Comparison of ENCODE assay signal across 17 cellular contexts in the genomic region with DNA sequence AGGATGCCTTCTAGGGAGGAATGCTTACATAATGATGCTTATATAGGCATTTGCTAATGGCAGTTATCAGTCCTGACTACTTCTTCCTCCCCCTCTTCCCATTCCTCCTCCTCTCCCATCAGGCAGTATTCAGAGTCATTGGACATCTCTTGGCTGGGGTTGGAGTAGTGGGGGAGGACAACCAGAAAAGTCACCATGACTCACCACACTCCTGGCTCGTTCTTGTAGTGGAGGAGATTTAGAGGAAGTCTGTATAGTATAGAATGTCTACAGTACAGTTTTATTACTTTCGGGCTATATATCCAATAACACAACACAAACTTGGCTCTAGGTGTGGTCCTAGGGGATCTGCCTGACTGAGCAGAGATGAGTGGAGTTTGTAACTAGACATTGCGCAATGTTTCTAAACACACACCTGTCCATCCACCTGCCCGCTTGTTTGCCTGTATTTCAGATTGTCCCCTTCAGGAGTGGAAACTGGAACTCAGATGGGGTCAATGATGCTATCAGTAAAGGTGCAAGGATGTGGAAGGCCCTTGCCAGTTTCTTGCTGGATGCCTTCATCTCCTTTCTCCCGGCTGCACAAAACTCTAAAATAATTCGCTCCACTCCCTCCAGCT. TPM values are rescaled to one million over a fixed set of nuclear protein-coding genes. Genes with fewer than 3 reads are reported as not detected.
A peak's percentile ranks its signal among the peaks of the same experiment; 100 is the strongest.
DNase-seq lines count a peak whose midpoint lies in the region; ATAC-seq, FAIRE-seq and TF ChIP-seq lines count a peak whose summit lies in the region.
"Had no signal": no experiment of that assay in that cellular context is flagged by ENCODE, and none has a peak within 500 bp of the region (broad histone marks: within the 10 kb centered on the region; RNA-seq: fewer than 3 reads in every experiment).

No MANE protein-coding gene starts in this region.

- no peak overlapping the region for H3K27ac ChIP-seq in PC-9
- H3K27ac ChIP-seq: skin epidermis, thoracic aorta had no signal

- H3F3A ChIP-seq in PC-9 (ENCODE audit: insufficient read depth, low read depth): peaks cover 4% of the 10 kb centered on the region; the same call in 1 of the 2 replicates

- DNase-seq in SIG-M5 treated with dmso at 0.1 percent for 504 hours (lab: John Stamatoyannopoulos, UW; ENCODE audit: unreplicated experiment): peak; percentile 5
- no peak for DNase-seq in SIG-M5 (lab: John Stamatoyannopoulos, UW)
- DNase-seq in PC-9: peak; percentile 27 to 56
- DNase-seq in fibroblast of the aortic adventitia (ENCODE audit: low read depth): peak; percentile 71
- peak; percentile 36 for DNase-seq in urothelium cell line (ENCODE audit: low spot score)
- no peak for DNase-seq in osteocyte (ENCODE audit: extremely low spot score, unreplicated experiment)
- DNase-seq in NCI-H2227 (lab: John Stamatoyannopoulos, UW; ENCODE audit: unreplicated experiment): no peak
- DNase-seq: activated CD4-positive, alpha-beta T cell treated with anti-CD3 and anti-CD28 coated beads, Interleukin-2, amount 50 U/mL, for 4 hours; activated gamma-delta T cell treated with Interleukin-2 at 50 U/mL for 16 hours; NCI-H146 had no signal

- H3K4me1 Mint-ChIP-seq in osteocyte (ENCODE audit: unreplicated experiment): no peaks in the 10 kb centered on the region
- H3K4me1 Mint-ChIP-seq: central memory CD8-positive, alpha-beta T cell had no signal

- no peak overlapping the region for H2AFZ ChIP-seq in PC-9

- no peaks in the 10 kb centered on the region for H3K9me3 Mint-ChIP-seq in osteocyte (ENCODE audit: unreplicated experiment)
- H3K9me3 Mint-ChIP-seq: central memory CD8-positive, alpha-beta T cell; T-helper 1 cell treated with Interleukin-12 subunit alpha and Interleukin-12 subunit beta and Interleukin-4 antibody, amounts not matched to agents 30 μg/mL and 1 μg/mL, for 36 hours had no signal

- no peak for FAIRE-seq in urothelium cell line (lab: Jason Lieb, UNC)
- FAIRE-seq: G401.6, islet of Langerhans had no signal

- H3K27me3 Mint-ChIP-seq in osteocyte (ENCODE audit: unreplicated experiment): peaks cover 2% of the 10 kb centered on the region

- H3K4me3 Mint-ChIP-seq in osteocyte (ENCODE audit: unreplicated experiment): no peak overlapping the region
- H3K4me3 Mint-ChIP-seq: central memory CD8-positive, alpha-beta T cell; T-helper 1 cell treated with Interleukin-12 subunit alpha and Interleukin-12 subunit beta and Interleukin-4 antibody, amounts not matched to agents 30 μg/mL and 1 μg/mL, for 36 hours had no signal

- no peaks in the 10 kb centered on the region for H3K36me3 ChIP-seq in PC-9 (ENCODE audit: low read depth)
- H3K36me3 ChIP-seq: thoracic aorta had no signal

- intact Hi-C loops in PC-9 (cut with micrococcal nuclease; ENCODE audit: unreplicated experiment): loop anchor here (1.0 kb wide), 1 partner anchor 81 kb away; the partner anchor contains the start of gene PGRMC1

- TF ChIP-seq CTCF in PC-9 (conservative IDR thresholded peaks at IDR 0.05): no peak
- no peak for TF ChIP-seq CTCF in fibroblast of the aortic adventitia (IDR thresholded peaks at IDR 0.05; ENCODE audit: insufficient read depth, low read length)
- no peak for TF ChIP-seq CTCF in osteocyte (IDR thresholded peaks at IDR 0.05)

- no peaks in the 10 kb centered on the region for H4K20me1 ChIP-seq in PC-9 (ENCODE audit: insufficient read depth)

- H3K4me1 ChIP-seq in PC-9 (replicated peaks; ENCODE audit: insufficient read depth): peaks cover 12% of the 10 kb centered on the region

- ATAC-seq in GM21360 (IDR thresholded peaks at IDR 0.05; ENCODE audit: unreplicated experiment): no peak

- no peaks in the 10 kb centered on the region for H3K9me2 ChIP-seq in PC-9 (ENCODE audit: insufficient read depth)

- H3K27me3 ChIP-seq in PC-9 (ENCODE audit: insufficient read depth, low read depth): no peaks in the 10 kb centered on the region

- H3K4me3 ChIP-seq in PC-9 (no peak overlapping the region), fibroblast of the aortic adventitia (ENCODE audit: low read depth, low read length) (no peak overlapping the region)
- H3K4me3 ChIP-seq: skin epidermis, thoracic aorta had no signal

- no peak overlapping the region for H3K27ac Mint-ChIP-seq in osteocyte (ENCODE audit: unreplicated experiment)
- H3K27ac Mint-ChIP-seq: T-helper 1 cell treated with Interleukin-12 subunit alpha and Interleukin-12 subunit beta and Interleukin-4 antibody, amounts not matched to agents 30 μg/mL and 1 μg/mL, for 36 hours had no signal

- no peaks in the 10 kb centered on the region for H3K9me3 ChIP-seq in PC-9 (ENCODE audit: insufficient read depth, low read depth)
- H3K9me3 ChIP-seq: thoracic aorta had no signal

- POLR2A ChIA-PET in PC-9 (lab: Charles Lee; ENCODE audit: unreplicated experiment): no interaction called here

- CTCF ChIA-PET in PC-9 (lab: Charles Lee): no interaction called here

- no peaks in the 10 kb centered on the region for H3K36me3 Mint-ChIP-seq in osteocyte (ENCODE audit: unreplicated experiment)

- H3K79me2 ChIP-seq in PC-9 (ENCODE audit: low read depth): no peaks in the 10 kb centered on the region

- H3K4me2 ChIP-seq in PC-9: peak overlapping the region; percentile 4; the same call in 1 of the 2 replicates

- BruUV-seq in PC-9 (replicated peaks; lab: Mats Ljungman, UMichigan): no TSS peak

RNA-seq across cellular contexts. Expression of gene KIAA1210, which starts 27.9 kb away (rescaled TPM):
- total RNA-seq in PC-9 (2021) (not detected in 2 replicates), fibroblast of the aortic adventitia (ENCODE audit: low replicate concordance) (not detected in 2 replicates), osteocyte (not detected in 2 replicates)
- total RNA-seq: thoracic aorta had no signal

Comparison
In these comparisons a context has a peak if more than half of its experiments do, and no peak if none do; other contexts are left out.
1. DNase-seq: peak in SIG-M5 treated with dmso at 0.1 percent for 504 hours (single experiment), PC-9 (2 of 2), fibroblast of the aortic adventitia (single experiment) and urothelium cell line (single experiment); none in SIG-M5 (single experiment), osteocyte (single experiment) and NCI-H2227 (single experiment).